In genomic region chr4:38832206-38832605, GRCh38 we compare ENCODE assay signal across 2 cellular contexts.
TF ChIP-seq lines count a peak whose summit lies in the region.

No MANE protein-coding gene starts in this region.

TF ChIP-seq in IMR-90, 13 proteins besides CTCF, POLR2A, EP300 and RAD21:
- TF ChIP-seq CHD1 (IDR thresholded peaks at IDR 0.05; ENCODE audit: low read depth, low read length) (no peak), USF2 (IDR thresholded peaks at IDR 0.05; ENCODE audit: low read depth, low read length) (no peak), NFE2L2 (IDR thresholded peaks at IDR 0.05; ENCODE audit: low read depth, low read length) (no peak), MAFK (IDR thresholded peaks at IDR 0.05; ENCODE audit: low read depth, low read length) (no peak), FOS (IDR thresholded peaks at IDR 0.05; ENCODE audit: low read depth, low read length) (no peak), MAZ (IDR thresholded peaks at IDR 0.05; ENCODE audit: borderline replicate concordance, low read depth, low read length) (no peak), CEBPB (IDR thresholded peaks at IDR 0.05; ENCODE audit: low read depth, low read length) (no peak), SMC3 (IDR thresholded peaks at IDR 0.05; ENCODE audit: low read depth, low read length) (no peak), MXI1 (IDR thresholded peaks at IDR 0.05; ENCODE audit: borderline replicate concordance, low read depth, low read length) (no peak), ELK1 (IDR thresholded peaks at IDR 0.05; ENCODE audit: borderline replicate concordance, low read depth, low read length) (no peak), BHLHE40 (IDR thresholded peaks at IDR 0.05; ENCODE audit: low read depth, low read length) (no peak)

TF ChIP-seq in K562, 482 proteins besides CTCF, POLR2A, EP300 and RAD21:
- no peak for TF ChIP-seq TAL1 (IDR thresholded peaks at IDR 0.05)
- TF ChIP-seq ARNT (IDR thresholded peaks at IDR 0.05): no peak
- no peak for TF ChIP-seq BCLAF1 (IDR thresholded peaks at IDR 0.05; ENCODE audit: borderline replicate concordance in 1 of 2, control insufficient read depth in 1 of 2, low read depth in 2 of 2, low read length in 1 of 2)
- TF ChIP-seq ZKSCAN3 (CRISPR knock-in tag; IDR thresholded peaks at IDR 0.05): no peak
- no peak for TF ChIP-seq BRD9 (IDR thresholded peaks at IDR 0.05; ENCODE audit: low read depth, partially characterized antibody)
- TF ChIP-seq U2AF2 (optimal IDR thresholded peaks at IDR 0.05; ENCODE audit: low read depth, low read length): no peak
- no peak for TF ChIP-seq EHMT2 (IDR thresholded peaks at IDR 0.05)
TF ChIP-seq in K562: peak in this region for 0.
